In the genomic region with DNA sequence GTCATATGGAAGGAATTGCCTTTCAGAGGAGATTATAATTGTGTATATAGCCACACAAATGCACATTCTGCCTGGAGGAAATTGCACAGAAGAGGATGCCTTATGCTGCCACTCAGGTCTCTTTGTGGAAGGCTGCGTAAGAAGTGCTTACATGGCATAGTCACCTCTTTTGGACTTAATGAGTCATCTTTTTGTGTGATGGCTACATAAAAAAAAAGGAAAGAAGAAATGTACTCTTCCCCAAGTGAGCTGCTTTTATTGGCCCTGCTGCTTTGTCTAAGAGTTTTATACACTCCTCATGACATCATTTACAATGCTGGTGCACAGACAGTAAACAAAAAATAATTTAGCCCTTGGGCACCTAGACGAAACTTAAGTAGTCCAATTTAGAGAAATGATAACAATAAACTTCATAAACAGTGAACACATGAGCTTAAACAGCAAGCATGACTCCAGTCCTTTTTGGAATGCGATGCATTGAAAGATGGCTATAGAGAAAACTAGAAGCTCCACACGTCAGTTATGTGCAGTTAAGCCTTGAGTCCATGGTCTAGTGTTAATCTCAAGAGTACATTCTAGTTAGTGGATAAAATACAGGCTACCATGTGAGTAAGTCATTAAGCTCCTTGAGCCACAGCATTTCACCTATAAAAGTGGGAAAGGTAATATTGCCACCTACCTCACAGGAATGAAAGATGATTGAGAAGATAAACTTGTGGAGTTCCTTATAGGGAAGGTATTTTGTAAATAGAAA, we compare ENCODE assay signal across 11 cellular contexts. TPM values are rescaled to one million over a fixed set of nuclear protein-coding genes. Genes with fewer than 3 reads are reported as not detected.
DNase-seq lines count a peak whose midpoint lies in the region; ATAC-seq and TF ChIP-seq lines count a peak whose summit lies in the region.
"Had no signal": no experiment of that assay in that cellular context is flagged by ENCODE, and none has a peak within 500 bp of the region (broad histone marks: within the 10 kb centered on the region; RNA-seq: fewer than 3 reads in every experiment).

No MANE protein-coding gene starts in this region.

- H3K4me3 ChIP-seq in AG04450 (ENCODE audit: low read depth, low read length) (no peak overlapping the region), adipocyte (ENCODE audit: low read length) (no peak overlapping the region), kidney epithelial cell (ENCODE audit: low read depth, low read length) (no peak overlapping the region)
- H3K4me3 ChIP-seq: coronary artery, lung had no signal

- no peaks in the 10 kb centered on the region for H3K27me3 ChIP-seq in AG04450 (ENCODE audit: control insufficient read depth, insufficient read depth, low read length)
- no peaks in the 10 kb centered on the region for H3K27me3 ChIP-seq in adipocyte (replicated peaks; ENCODE audit: control insufficient read depth, insufficient read depth, low read length)
- no peaks in the 10 kb centered on the region for H3K27me3 ChIP-seq in kidney epithelial cell (ENCODE audit: control insufficient read depth, insufficient read depth, low read length)

- no peak overlapping the region for H3K9ac ChIP-seq in adipocyte (ENCODE audit: low read length)

- CTCF ChIA-PET in AG04450 (lab: Charles Lee) = interaction anchor here (1.2 to 1.6 kb wide), 2 partner anchors 29 to 204 kb away, joined by 5 to 6 read pairs; no protein-coding TSS in a partner anchor

- H3K4me1 ChIP-seq in adipocyte (ENCODE audit: control insufficient read depth, insufficient read depth, low read length) = peaks cover 23% of the 10 kb centered on the region

- intact Hi-C loops in left ventricle myocardium superior (cut with micrococcal nuclease) = no loop called here

- H3K27ac ChIP-seq in AG04450 (ENCODE audit: low read depth, low read length) = no peak overlapping the region
- H3K27ac ChIP-seq: coronary artery had no signal

- POLR2A ChIA-PET in AG04450 (lab: Yijun Ruan, JAX) = interaction anchor here (0.8 kb wide), 1 partner anchor 56 kb away, joined by 3 read pairs; no protein-coding TSS in a partner anchor

- H3K36me3 ChIP-seq in adipocyte (ENCODE audit: control insufficient read depth, insufficient read depth, low read length, severe bottlenecking) = no peaks in the 10 kb centered on the region
- H3K36me3 ChIP-seq in kidney epithelial cell (ENCODE audit: control insufficient read depth, insufficient read depth, low read length) = no peaks in the 10 kb centered on the region

- H3K9me3 ChIP-seq in AG04450 (ENCODE audit: control insufficient read depth, insufficient read depth, low read length) = no peaks in the 10 kb centered on the region
- H3K9me3 ChIP-seq in adipocyte (ENCODE audit: control insufficient read depth, low read length) = no peaks in the 10 kb centered on the region

- TF ChIP-seq CTCF in AG04450 (IDR thresholded peaks at IDR 0.05; ENCODE audit: low read depth, low read length) = no peak
- TF ChIP-seq CTCF in kidney epithelial cell (IDR thresholded peaks at IDR 0.05; ENCODE audit: insufficient read depth, low read length, poor library complexity, severe bottlenecking) = no peak

- ATAC-seq in left ventricle myocardium superior = no peak
- ATAC-seq: activated CD8-positive, alpha-beta T cell treated with anti-CD3 and anti-CD28 coated beads for 36 hours had no signal

- DNase-seq in AG04450 (ENCODE audit: low read depth, low spot score) = peak; percentile 29
- peak; percentile 33 for DNase-seq in HPDE6-E6E7 (ENCODE audit: extremely low spot score)
- peak; percentile 78 for DNase-seq in adipocyte (ENCODE audit: low read depth)
- peak; percentile 54 for DNase-seq in kidney epithelial cell (ENCODE audit: low read depth)
- no peak for DNase-seq in stimulated activated naive CD4-positive, alpha-beta T cell (lab: John Stamatoyannopoulos, UW)
- no peak for DNase-seq in left ventricle myocardium superior
- DNase-seq in NCI-H2107 treated with DMSO at 0.1 percent for 48 hours (lab: John Stamatoyannopoulos, UW; ENCODE audit: unreplicated experiment) = no peak
- no peak for DNase-seq in GDM1 (lab: John Stamatoyannopoulos, UW)
- DNase-seq: activated CD8-positive, alpha-beta T cell treated with anti-CD3 and anti-CD28 coated beads for 36 hours had no signal

RNA-seq across cellular contexts. Expression of a gene that starts 12.0 kb away (rescaled TPM):
- 30.2 and 38.7 TPM in 2 replicates for polyA plus RNA-seq in AG04450 (2011; rRNA removed)
- polyA minus RNA-seq in AG04450 (2011; rRNA and poly(A)+ RNA removed) = 38.3 and 42.4 TPM in 2 replicates
- 31.5 and 45.6 TPM in 2 replicates for total RNA-seq in kidney epithelial cell
- total RNA-seq in left ventricle myocardium superior = 9.6 TPM

RNA-seq across cellular contexts. Expression of a gene that starts 30.2 kb away (rescaled TPM):
- polyA plus RNA-seq in AG04450 (2011; rRNA removed) = 3.8 and 4.1 TPM in 2 replicates
- 11.6 and 12.4 TPM in 2 replicates for polyA minus RNA-seq in AG04450 (2011; rRNA and poly(A)+ RNA removed)
- total RNA-seq in kidney epithelial cell (6.1 and 9.9 TPM in 2 replicates), left ventricle myocardium superior (21.9 TPM)

Comparison
In these comparisons a context has a peak if more than half of its experiments do, and no peak if none do; other contexts are left out.
1. DNase-seq: peak in AG04450 (single experiment), HPDE6-E6E7 (single experiment), adipocyte (single experiment) and kidney epithelial cell (single experiment); none in stimulated activated naive CD4-positive, alpha-beta T cell (0 of 6), left ventricle myocardium superior (single experiment), NCI-H2107 treated with DMSO at 0.1 percent for 48 hours (single experiment) and GDM1 (single experiment).